9 cellular contexts compared by ENCODE assay signal in the genomic region with DNA sequence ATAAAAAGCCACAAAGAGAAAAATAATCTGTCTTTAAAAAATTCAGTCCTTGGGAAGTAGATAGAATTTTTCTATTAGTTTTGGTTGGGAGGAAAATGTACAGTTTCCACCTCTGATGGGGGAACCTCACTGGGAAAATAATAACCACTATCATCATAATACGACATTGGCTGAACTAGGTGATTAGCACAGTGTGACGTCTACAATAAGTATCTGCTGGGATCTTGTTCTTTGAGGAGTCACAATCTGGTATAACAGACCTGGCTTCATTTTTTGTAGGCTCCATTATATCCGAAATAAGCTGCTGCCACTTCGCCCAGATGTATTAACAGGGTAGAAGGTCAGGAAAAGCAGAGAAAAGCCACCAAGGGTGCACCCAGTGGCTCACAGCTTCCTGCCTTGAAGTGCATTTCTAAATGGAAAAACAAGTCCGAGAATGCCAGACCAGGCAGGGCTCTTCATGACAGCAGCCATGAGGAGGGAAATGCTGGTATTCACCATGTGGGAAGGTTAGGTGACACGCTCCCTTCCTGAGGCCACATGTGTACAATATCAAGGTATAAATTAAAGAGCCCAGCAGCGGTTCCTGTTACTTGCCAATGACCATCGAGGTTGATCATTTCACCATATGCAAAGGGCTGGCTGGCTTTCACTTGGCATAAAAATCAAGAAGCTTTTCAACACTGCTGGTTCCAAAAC.
"Had no signal": no experiment of that assay in that cellular context is flagged by ENCODE, and none has a peak within 500 bp of the region (broad histone marks: within the 10 kb centered on the region; RNA-seq: fewer than 3 reads in every experiment).

No MANE protein-coding gene starts in this region.

- H3K9me3 ChIP-seq: tibial artery had no signal

- H3K27me3 ChIP-seq: brain microvascular endothelial cell, hepatocyte, tibial artery had no signal

- H3K27ac ChIP-seq: brain microvascular endothelial cell, tibial artery, WERI-Rb-1 had no signal

- H3K36me3 ChIP-seq: brain microvascular endothelial cell, tibial artery, WERI-Rb-1 had no signal

- H3K79me2 ChIP-seq: hepatocyte had no signal

- DNase-seq: activated CD4-positive, CD25-positive, alpha-beta regulatory T cell treated with anti-CD3 and anti-CD28 coated beads, Interleukin-2, amount 50 U/mL, for 72 hours; activated gamma-delta T cell treated with Interleukin-2 at 50 U/mL for 16 hours; effector CD8-positive, alpha-beta T cell; left ventricle myocardium superior; natural killer cell had no signal

- H3K4me3 ChIP-seq: hepatocyte, tibial artery had no signal

- H2AFZ ChIP-seq: hepatocyte had no signal
